7 cellular contexts compared by ENCODE assay signal in the genomic region with DNA sequence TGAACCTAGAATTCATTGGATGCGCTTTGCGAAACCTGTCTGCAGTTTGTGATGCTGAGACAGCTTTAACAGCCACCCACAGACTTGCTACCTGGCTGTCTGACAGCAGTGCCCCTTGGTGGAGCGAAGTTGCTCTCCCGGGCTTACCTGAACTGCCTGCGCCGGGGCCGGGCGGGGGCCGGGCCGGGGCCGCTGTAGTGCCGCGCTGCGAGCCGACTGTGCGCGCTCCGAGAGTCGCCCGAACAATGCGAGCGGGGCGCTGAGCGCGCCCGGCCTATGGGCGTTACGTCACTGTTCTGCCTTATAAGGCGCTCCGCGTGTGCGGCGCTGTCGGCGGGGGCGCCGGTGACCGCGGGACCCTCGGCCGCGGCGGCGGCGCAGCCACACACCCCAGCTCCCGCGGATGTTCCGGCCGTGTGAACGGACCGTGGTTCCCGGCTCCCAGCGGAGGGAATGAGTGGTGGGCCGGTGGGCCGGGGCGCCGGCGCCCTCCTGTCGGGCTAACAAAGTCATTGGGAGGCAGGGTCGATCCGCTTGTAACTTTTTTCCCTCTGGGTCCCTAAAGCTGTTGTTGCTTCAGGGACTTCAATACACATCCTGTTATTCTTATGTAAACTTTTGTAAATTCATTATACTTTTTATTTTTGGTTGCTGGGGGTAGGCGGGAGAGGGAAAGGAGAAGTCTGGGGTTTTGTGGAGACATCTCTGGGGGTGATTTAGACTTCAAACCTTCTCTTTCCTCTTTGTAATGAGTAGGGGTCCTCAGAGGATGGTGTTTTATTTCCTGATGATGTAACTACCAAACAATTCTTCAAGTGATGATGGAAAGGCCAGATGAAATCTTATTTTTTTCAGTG. TPM values are rescaled to one million over a fixed set of nuclear protein-coding genes. Genes with fewer than 3 reads are reported as not detected.
DNase-seq lines count a peak whose midpoint lies in the region; ATAC-seq and TF ChIP-seq lines count a peak whose summit lies in the region.

No MANE protein-coding gene starts in this region.

- H3K9me3 ChIP-seq in mononuclear cell (ENCODE audit: low read depth, low read length): no peaks in the 10 kb centered on the region

- H3K27me3 ChIP-seq in mononuclear cell (ENCODE audit: insufficient read depth, low read length): no peaks in the 10 kb centered on the region

- peak overlapping the region; percentile 68 for H3K4me3 ChIP-seq in epithelial cell of esophagus (ENCODE audit: low read length)
- H3K4me3 ChIP-seq in mononuclear cell (ENCODE audit: low read length): peak overlapping the region; percentile 48

- H3K4me1 ChIP-seq in mononuclear cell (ENCODE audit: insufficient read depth, low read length): peaks cover 4% of the 10 kb centered on the region

- peak; percentile 42 for DNase-seq in NCI-H748 treated with DMSO at 0.1 percent for 48 hours (lab: John Stamatoyannopoulos, UW)
- DNase-seq in activated T-cell treated with anti-CD3 and anti-CD28 coated beads for 24 hours (ENCODE audit: low read depth): peak; percentile 43
- DNase-seq in epithelial cell of esophagus (ENCODE audit: low read depth): peak; percentile 85
- DNase-seq in stimulated activated CD8-positive, alpha-beta memory T cell treated with anti-CD3 and anti-CD28 coated beads, Interleukin-15, amount 100 ng/mL, for 48 hours (ENCODE audit: low read depth in 2 of 2): peak; percentile 44 to 45

- peak; percentile 81 for ATAC-seq in GM18868 (IDR thresholded peaks at IDR 0.05; ENCODE audit: unreplicated experiment)
- peak; percentile 90 for ATAC-seq in HG03045 (IDR thresholded peaks at IDR 0.05; ENCODE audit: unreplicated experiment)

- no peak for TF ChIP-seq CTCF in epithelial cell of esophagus (IDR thresholded peaks at IDR 0.05; ENCODE audit: insufficient read depth, low read depth, low read length, missing control alignments)

RNA-seq across cellular contexts. Expression of a gene that starts 58.5 kb away (rescaled TPM):
- total RNA-seq in mononuclear cell: 4.6 TPM

Comparison
In these comparisons a context has a peak if more than half of its experiments do, and no peak if none do; other contexts are left out.
1. Peak in every context shown above with its lines: DNase-seq, ATAC-seq and H3K4me3 ChIP-seq.